ENCODE assay signal across 30 cellular contexts in genomic region chr5:81361600-81361999, GRCh38. TPM values are rescaled to one million over a fixed set of nuclear protein-coding genes. Genes with fewer than 3 reads are reported as not detected.
"Had no signal": no experiment of that assay in that cellular context is flagged by ENCODE, and none has a peak within 500 bp of the region (broad histone marks: within the 10 kb centered on the region; RNA-seq: fewer than 3 reads in every experiment).

No MANE protein-coding gene starts in this region.

- ATAC-seq: activated CD8-positive, alpha-beta memory T cell treated with anti-CD3 and anti-CD28 coated beads, Interleukin-2, amount 10 ng/mL, durations not matched to agents 7 days and 5 days; activated CD8-positive, alpha-beta T cell treated with anti-CD3 and anti-CD28 coated beads, Interleukin-2, amount 10 ng/mL, durations not matched to agents 7 days and 5 days; activated naive CD4-positive, alpha-beta T cell treated with anti-CD3 and anti-CD28 coated beads, Interleukin-2, amount 50 U/mL, for 72 hours; foreskin keratinocyte; heart left ventricle; left lung; natural killer cell; stimulated activated naive B cell treated with anti-CD40 and anti-IgM and Interleukin-4, amounts not matched to agents 10 μg/mL and 1 μg/mL and 100 μg/mL, for 72 hours had no signal

- H3K27ac ChIP-seq: breast epithelium, esophagus muscularis mucosa, foreskin keratinocyte, heart left ventricle, left lung, stomach, thyroid gland had no signal

- H3K27me3 ChIP-seq: breast epithelium, esophagus muscularis mucosa, foreskin keratinocyte, heart left ventricle, left lung, thyroid gland had no signal

- H3K36me3 ChIP-seq: breast epithelium, esophagus muscularis mucosa, heart left ventricle, left lung, stomach, thyroid gland had no signal

- H3K4me1 ChIP-seq: breast epithelium, esophagus muscularis mucosa, heart left ventricle, left lung, stomach, thyroid gland had no signal

- H3K4me3 ChIP-seq: breast epithelium, esophagus muscularis mucosa, heart left ventricle, left lung, lung, smooth muscle cell, stomach, thyroid gland had no signal

- H3K4me2 ChIP-seq: smooth muscle cell had no signal

- DNase-seq: activated B cell treated with CpG ODN at 0.5 μM for 24 hours; activated CD4-positive, alpha-beta T cell treated with anti-CD3 and anti-CD28 coated beads, Interleukin-2, amount 50 U/mL, for 1 hour; activated CD8-positive, alpha-beta memory T cell treated with anti-CD3 and anti-CD28 coated beads, Interleukin-2, amount 10 ng/mL, durations not matched to agents 7 days and 5 days; activated CD8-positive, alpha-beta T cell treated with anti-CD3 and anti-CD28 coated beads, Interleukin-2, amount 10 ng/mL, durations not matched to agents 7 days and 5 days; activated naive CD4-positive, alpha-beta T cell; activated T-cell treated with anti-CD3 and anti-CD28 coated beads, Interleukin-2, amount 50 U/mL, for 48 hours; central memory CD4-positive, alpha-beta T cell; foreskin keratinocyte; heart left ventricle; hypothalamus; immature natural killer cell; kidney; left lung; mesendoderm; natural killer cell; posterior cingulate gyrus; stimulated activated CD4-positive, alpha-beta T cell treated with anti-CD3 and anti-CD28 coated beads, Interleukin-15, amount 100 ng/mL, for 24 hours; stimulated activated CD4-positive, alpha-beta T cell treated with anti-CD3 and anti-CD28 coated beads, Interleukin-2, amount 100 ng/mL, for 24 hours; stimulated activated naive B cell treated with anti-CD40 and anti-IgM and Interleukin-4, amounts not matched to agents 10 μg/mL and 1 μg/mL and 100 μg/mL, for 72 hours; stomach; thyroid gland had no signal

- H3K9me3 ChIP-seq: breast epithelium, esophagus muscularis mucosa, heart left ventricle, left lung, stomach, thyroid gland had no signal

- FAIRE-seq: kidney had no signal

RNA-seq across cellular contexts. Expression of gene ACOT12, which starts 32.3 kb away (rescaled TPM):
- total RNA-seq: activated B cell treated with CpG ODN at 0.5 μM for 24 hours; activated CD8-positive, alpha-beta memory T cell treated with anti-CD3 and anti-CD28 coated beads, Interleukin-2, amount 10 ng/mL, durations not matched to agents 7 days and 5 days; activated CD8-positive, alpha-beta T cell treated with anti-CD3 and anti-CD28 coated beads, Interleukin-2, amount 10 ng/mL, durations not matched to agents 7 days and 5 days; activated naive CD4-positive, alpha-beta T cell treated with anti-CD3 and anti-CD28 coated beads, Interleukin-2, amount 50 U/mL, for 72 hours; activated T-helper 2 cell treated with anti-CD3 and anti-CD28 coated beads, Interferon-gamma antibody, Interleukin-2, Interleukin-4, amounts not matched to agents 10 μg/mL and 5 μg/mL and 100 μg/mL, durations not matched to agents 14 hours and 24 hours and 36 hours; breast epithelium; esophagus muscularis mucosa; foreskin keratinocyte; heart left ventricle; kidney; left lung; lung; natural killer cell; osteoblast; smooth muscle cell; stomach; T-helper 1 cell treated with Interleukin-12 subunit alpha and Interleukin-12 subunit beta and Interleukin-4 antibody, amounts not matched to agents 30 ng/mL and 1 ng/mL, for 36 hours; thyroid gland; ureter had no signal
- polyA plus RNA-seq: foreskin keratinocyte, heart left ventricle, immature natural killer cell, lung, smooth muscle cell, stomach had no signal
